11 cellular contexts compared by ENCODE assay signal in the genomic region with DNA sequence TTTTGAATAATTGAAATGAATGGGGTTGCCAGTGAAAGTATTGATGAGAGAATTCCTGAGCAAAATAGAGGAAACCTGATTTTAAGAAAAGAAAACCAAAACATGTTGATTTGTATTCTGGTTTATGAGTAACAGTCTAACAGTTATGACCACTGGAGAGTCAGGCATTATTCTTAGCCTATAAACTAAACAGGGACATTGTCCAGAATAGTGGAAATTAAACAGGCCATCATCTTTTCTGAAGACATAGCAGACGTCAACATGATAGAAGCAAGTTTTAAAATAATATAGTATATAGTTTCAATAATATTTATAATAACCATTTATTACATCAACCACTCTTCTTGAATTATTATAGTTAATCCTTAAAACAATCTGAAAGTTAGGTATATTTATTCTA.
"Had no signal": no experiment of that assay in that cellular context is flagged by ENCODE, and none has a peak within 500 bp of the region (broad histone marks: within the 10 kb centered on the region; RNA-seq: fewer than 3 reads in every experiment).

No MANE protein-coding gene starts in this region.

- H3K4me1 ChIP-seq: HAP-1 had no signal

- H3K27ac ChIP-seq: GM23248 had no signal

- ATAC-seq: GM23338, HCT116 had no signal

- H3K36me3 ChIP-seq: HAP-1 had no signal

- H3K9me3 ChIP-seq: HAP-1 had no signal

- H3K9ac ChIP-seq: GM23248 had no signal

- DNase-seq: GM23248, GOT3, H7, H9, HCEC 1CT, HFFc6 had no signal

- FAIRE-seq: H1, H54 had no signal

- H3K4me3 ChIP-seq: GM23248, GM23338, HAP-1 had no signal
